Comparison of ENCODE assay signal across 27 cellular contexts in the genomic region with DNA sequence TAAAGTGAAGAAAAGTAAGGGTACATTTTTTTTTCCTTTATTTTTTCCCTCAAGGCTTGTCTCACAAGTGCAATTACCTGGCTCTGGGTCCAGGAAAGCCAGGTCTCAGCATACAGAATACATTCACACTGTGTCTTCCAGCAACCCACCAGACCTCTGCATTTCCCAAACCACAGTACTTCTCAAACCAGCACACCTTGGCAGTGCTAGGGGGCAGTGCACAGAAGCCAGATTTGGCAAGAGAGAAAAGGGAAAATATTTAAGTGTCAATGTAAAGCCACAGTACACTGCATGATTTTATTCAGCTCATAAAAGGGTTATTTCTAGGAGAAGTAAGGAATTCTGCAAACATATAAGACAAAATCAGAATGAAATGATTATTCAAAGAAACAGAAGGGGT.
"Had no signal": no experiment of that assay in that cellular context is flagged by ENCODE, and none has a peak within 500 bp of the region (broad histone marks: within the 10 kb centered on the region; RNA-seq: fewer than 3 reads in every experiment).

No MANE protein-coding gene starts in this region.

- DNase-seq: activated B cell treated with CpG ODN at 0.5 μM for 24 hours; activated CD4-positive, alpha-beta T cell treated with anti-CD3 and anti-CD28 coated beads, Interleukin-2, amount 50 U/mL, for 1 hour; activated CD8-positive, alpha-beta T cell treated with anti-CD3 and anti-CD28 coated beads for 36 hours; activated gamma-delta T cell treated with Interleukin-2 at 50 U/mL for 16 hours; activated naive CD4-positive, alpha-beta T cell treated with anti-CD3 and anti-CD28 coated beads, Interleukin-2, amount 50 U/mL, for 16 hours; activated T-cell treated with anti-CD3 and anti-CD28 coated beads, Interleukin-2, amount 50 U/mL, for 4 hours; amniotic stem cell; foreskin keratinocyte; left ventricle myocardium superior; naive B cell; nucleus accumbens; pancreas; psoas muscle; stimulated activated CD4-positive, alpha-beta T cell treated with anti-CD3 and anti-CD28 coated beads, Interleukin-1b, Interleukin-23, amount 100 ng/mL, for 48 hours; stimulated activated CD4-positive, alpha-beta T cell treated with anti-CD3 and anti-CD28 coated beads, Interleukin-4, amount 100 ng/mL, for 4 hours; stimulated activated CD8-positive, alpha-beta memory T cell treated with anti-CD3 and anti-CD28 coated beads, Interleukin-4, amount 100 ng/mL, for 48 hours; stimulated activated naive CD8-positive, alpha-beta T cell treated with anti-CD3 and anti-CD28 coated beads, Interleukin-15, amount 100 ng/mL, for 72 hours; T-helper 2 cell; thyroid gland; upper lobe of left lung had no signal

- H3K27me3 Mint-ChIP-seq: activated B cell treated with CpG ODN at 0.5 μM for 24 hours; activated CD8-positive, alpha-beta T cell treated with anti-CD3 and anti-CD28 coated beads for 36 hours; activated T-helper 17 cell treated with anti-CD3 and anti-CD28 coated beads, Interleukin-2, amount 50 U/mL, for 72 hours; dendritic cell treated with granulocyte-macrophage colony-stimulating factor and Interleukin-4, amounts not matched to agents 40 ng/mL and 50 ng/mL, for 4 days; naive B cell; stimulated activated memory B cell treated with anti-CD40 and anti-IgM and Interleukin-4, amounts not matched to agents 10 μg/mL and 1 μg/mL and 100 μg/mL, for 72 hours; stimulated activated naive CD8-positive, alpha-beta T cell treated with anti-CD3 and anti-CD28 coated beads, Interleukin-15, amount 100 ng/mL, for 72 hours had no signal

- H3K4me3 ChIP-seq: esophagus muscularis mucosa, pancreas, psoas muscle, smooth muscle cell, thyroid gland, upper lobe of left lung, vagina had no signal

- H3K4me3 Mint-ChIP-seq: activated B cell treated with CpG ODN at 0.5 μM for 24 hours; activated CD8-positive, alpha-beta T cell treated with anti-CD3 and anti-CD28 coated beads for 36 hours; activated T-cell treated with anti-CD3 and anti-CD28 coated beads, Interleukin-2, amount 50 U/mL, for 4 hours; activated T-helper 17 cell treated with anti-CD3 and anti-CD28 coated beads, Interleukin-2, amount 50 U/mL, for 72 hours; dendritic cell treated with granulocyte-macrophage colony-stimulating factor and Interleukin-4, amounts not matched to agents 40 ng/mL and 50 ng/mL, for 4 days; mesothelial cell of epicardium; naive B cell; stimulated activated memory B cell treated with anti-CD40 and anti-IgM and Interleukin-4, amounts not matched to agents 10 μg/mL and 1 μg/mL and 100 μg/mL, for 72 hours; stimulated activated naive CD8-positive, alpha-beta T cell treated with anti-CD3 and anti-CD28 coated beads, Interleukin-15, amount 100 ng/mL, for 72 hours had no signal

- H3K4me1 ChIP-seq: esophagus muscularis mucosa, foreskin keratinocyte, pancreas, psoas muscle, thyroid gland, upper lobe of left lung, vagina had no signal

- H3K36me3 ChIP-seq: esophagus muscularis mucosa, pancreas, thyroid gland, upper lobe of left lung, vagina had no signal

- H3K27ac ChIP-seq: esophagus muscularis mucosa, foreskin keratinocyte, pancreas, psoas muscle, thyroid gland, upper lobe of left lung, vagina had no signal

- H3K4me2 ChIP-seq: smooth muscle cell had no signal

- H3K4me1 Mint-ChIP-seq: activated B cell treated with CpG ODN at 0.5 μM for 24 hours; activated T-helper 17 cell treated with anti-CD3 and anti-CD28 coated beads, Interleukin-2, amount 50 U/mL, for 72 hours; naive B cell; stimulated activated memory B cell treated with anti-CD40 and anti-IgM and Interleukin-4, amounts not matched to agents 10 μg/mL and 1 μg/mL and 100 μg/mL, for 72 hours; stimulated activated naive CD8-positive, alpha-beta T cell treated with anti-CD3 and anti-CD28 coated beads, Interleukin-15, amount 100 ng/mL, for 72 hours had no signal

- H3K9me3 Mint-ChIP-seq: dendritic cell treated with granulocyte-macrophage colony-stimulating factor and Interleukin-4, amounts not matched to agents 40 ng/mL and 50 ng/mL, for 4 days; mesothelial cell of epicardium; stimulated activated memory B cell treated with anti-CD40 and anti-IgM and Interleukin-4, amounts not matched to agents 10 μg/mL and 1 μg/mL and 100 μg/mL, for 72 hours; stimulated activated naive CD8-positive, alpha-beta T cell treated with anti-CD3 and anti-CD28 coated beads, Interleukin-15, amount 100 ng/mL, for 72 hours had no signal

- H3K27ac Mint-ChIP-seq: activated B cell treated with CpG ODN at 0.5 μM for 24 hours; activated CD8-positive, alpha-beta T cell treated with anti-CD3 and anti-CD28 coated beads for 36 hours; activated T-helper 17 cell treated with anti-CD3 and anti-CD28 coated beads, Interleukin-2, amount 50 U/mL, for 72 hours; dendritic cell treated with granulocyte-macrophage colony-stimulating factor and Interleukin-4, amounts not matched to agents 40 ng/mL and 50 ng/mL, for 4 days; mesothelial cell of epicardium; naive B cell; stimulated activated memory B cell treated with anti-CD40 and anti-IgM and Interleukin-4, amounts not matched to agents 10 μg/mL and 1 μg/mL and 100 μg/mL, for 72 hours; stimulated activated naive CD8-positive, alpha-beta T cell treated with anti-CD3 and anti-CD28 coated beads, Interleukin-15, amount 100 ng/mL, for 72 hours had no signal

- H3K27me3 ChIP-seq: esophagus muscularis mucosa, foreskin keratinocyte, pancreas, thyroid gland, upper lobe of left lung, vagina had no signal

- H3K36me3 Mint-ChIP-seq: mesothelial cell of epicardium; naive B cell; stimulated activated memory B cell treated with anti-CD40 and anti-IgM and Interleukin-4, amounts not matched to agents 10 μg/mL and 1 μg/mL and 100 μg/mL, for 72 hours had no signal

- H3K9me3 ChIP-seq: esophagus muscularis mucosa, pancreas, psoas muscle, thyroid gland, upper lobe of left lung, vagina had no signal
